In genomic region chr2:10289891-10290290, GRCh38 we compare ENCODE assay signal across 1 cellular context.
TF ChIP-seq lines count a peak whose summit lies in the region.

No MANE protein-coding gene starts in this region.

TF ChIP-seq in SK-N-SH treated with all-trans-retinoic acid at 6 μM for 48 hours, 23 proteins besides CTCF, POLR2A, EP300 and RAD21 (continued from another document):
- TF ChIP-seq, protein P1, sequence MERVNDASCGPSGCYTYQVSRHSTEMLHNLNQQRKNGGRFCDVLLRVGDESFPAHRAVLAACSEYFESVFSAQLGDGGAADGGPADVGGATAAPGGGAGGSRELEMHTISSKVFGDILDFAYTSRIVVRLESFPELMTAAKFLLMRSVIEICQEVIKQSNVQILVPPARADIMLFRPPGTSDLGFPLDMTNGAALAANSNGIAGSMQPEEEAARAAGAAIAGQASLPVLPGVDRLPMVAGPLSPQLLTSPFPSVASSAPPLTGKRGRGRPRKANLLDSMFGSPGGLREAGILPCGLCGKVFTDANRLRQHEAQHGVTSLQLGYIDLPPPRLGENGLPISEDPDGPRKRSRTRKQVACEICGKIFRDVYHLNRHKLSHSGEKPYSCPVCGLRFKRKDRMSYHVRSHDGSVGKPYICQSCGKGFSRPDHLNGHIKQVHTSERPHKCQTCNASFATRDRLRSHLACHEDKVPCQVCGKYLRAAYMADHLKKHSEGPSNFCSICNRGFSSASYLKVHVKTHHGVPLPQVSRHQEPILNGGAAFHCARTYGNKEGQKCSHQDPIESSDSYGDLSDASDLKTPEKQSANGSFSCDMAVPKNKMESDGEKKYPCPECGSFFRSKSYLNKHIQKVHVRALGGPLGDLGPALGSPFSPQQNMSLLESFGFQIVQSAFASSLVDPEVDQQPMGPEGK (CRISPR knock-in tag; IDR thresholded peaks at IDR 0.05; ENCODE audit: borderline replicate concordance): no peak
- TF ChIP-seq ESRRG (CRISPR knock-in tag; IDR thresholded peaks at IDR 0.05): no peak
- TF ChIP-seq CREB5 (CRISPR knock-in tag; IDR thresholded peaks at IDR 0.05; ENCODE audit: low read depth): no peak
- no peak for TF ChIP-seq ZNF565 (CRISPR knock-in tag; conservative IDR thresholded peaks at IDR 0.05; ENCODE audit: low read depth)
